8 cellular contexts compared by ENCODE assay signal in the genomic region with DNA sequence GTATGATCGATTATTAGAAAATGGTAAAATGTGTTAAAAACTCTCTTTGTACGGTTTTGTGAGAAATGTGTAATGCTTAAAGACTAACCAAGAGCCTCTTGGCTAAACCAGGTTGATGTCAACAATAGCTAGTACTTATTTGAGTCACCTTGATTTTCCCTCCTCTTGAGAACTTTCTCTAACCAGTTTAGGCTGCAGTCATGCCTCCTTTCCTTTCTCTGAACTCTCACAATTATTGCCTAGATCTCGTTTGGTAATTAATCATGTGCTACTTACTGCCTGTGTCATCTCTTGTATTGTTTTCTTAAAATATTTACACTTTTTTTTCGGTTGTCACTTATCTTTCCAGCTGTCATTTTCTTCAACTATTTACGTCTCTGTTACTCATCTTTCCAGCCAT. TPM values are rescaled to one million over a fixed set of nuclear protein-coding genes. Genes with fewer than 3 reads are reported as not detected.
DNase-seq lines count a peak whose midpoint lies in the region; ATAC-seq, FAIRE-seq and TF ChIP-seq lines count a peak whose summit lies in the region.

No MANE protein-coding gene starts in this region.

- no peak overlapping the region for H3K23ac ChIP-seq in trophoblast cell (ENCODE audit: low read length)

- in situ Hi-C loops in K562 (cut with MboI), result no loop called here

- no peaks in the 10 kb centered on the region for H3K9me1 ChIP-seq in K562 (ENCODE audit: control insufficient read depth, insufficient read depth, low read length)

- no peak for TF ChIP-seq EP300 in K562 (IDR thresholded peaks at IDR 0.05; ENCODE audit: low read length)

- FAIRE-seq in K562 (lab: Jason Lieb, UNC), result no peak

- intact Hi-C loops in K562 (cut with micrococcal nuclease), result loop anchor here (5.0 to 10.0 kb wide), 2 partner anchors 169 to 921 kb away; no protein-coding TSS in a partner anchor
- intact Hi-C loops in left colon (cut with DNase I, micrococcal nuclease), result no loop called here

- DNase-seq in activated naive CD4-positive, alpha-beta T cell treated with anti-CD3 and anti-CD28 coated beads, Interleukin-2, amount 10 ng/mL, durations not matched to agents 7 days and 5 days, result no peak
- DNase-seq in activated naive CD4-positive, alpha-beta T cell treated with Interleukin-2 at 50 U/mL for 16 hours, result no peak
- DNase-seq in K562 (ENCODE audit: extremely low read depth in 1 of 4, low spot score in 3 of 4), result peak in 1 of 4 experiments; percentile 14
- no peak for DNase-seq in trophoblast cell
- DNase-seq in left colon, result no peak
- no peak for DNase-seq in stimulated activated CD4-positive, alpha-beta T cell treated with anti-CD3 and anti-CD28 coated beads, Interleukin-1b, Interleukin-23, amount 100 ng/mL, for 48 hours
- no peak for DNase-seq in putamen (ENCODE audit: low spot score)

- no peak; a peak in 1 of 4 replicates for TF ChIP-seq RAD21 in K562 (CRISPR knock-in tag; conservative IDR thresholded peaks at IDR 0.05 in 1 of 2, IDR thresholded peaks at IDR 0.05 in 1 of 2)

- no peak overlapping the region for H2AK5ac ChIP-seq in trophoblast cell (ENCODE audit: low read length)

- peaks cover 28% of the 10 kb centered on the region for H3K4me1 Mint-ChIP-seq in activated naive CD4-positive, alpha-beta T cell treated with anti-CD3 and anti-CD28 coated beads, Interleukin-2, amount 10 ng/mL, durations not matched to agents 7 days and 5 days

- H3K9ac ChIP-seq in K562 (ENCODE audit: insufficient read depth in 1 of 2, low read depth in 2 of 2, low read length in 2 of 2), result peak overlapping the region in 1 of 2 experiments; percentile 96; a peak in 1 of 4 replicates
- no peak overlapping the region for H3K9ac ChIP-seq in trophoblast cell (ENCODE audit: low read length)

- no peak overlapping the region for H3K4ac ChIP-seq in trophoblast cell (ENCODE audit: low read depth, low read length)

- H3K9me3 ChIP-seq in K562 (replicated peaks; ENCODE audit: control insufficient read depth, insufficient read depth, low read depth, low read length), result no peaks in the 10 kb centered on the region
- no peaks in the 10 kb centered on the region for H3K9me3 ChIP-seq in trophoblast cell (ENCODE audit: insufficient read depth, low read depth, low read length)

- H4K12ac ChIP-seq in trophoblast cell (ENCODE audit: low read depth, low read length), result no peak overlapping the region

- H2BK12ac ChIP-seq in trophoblast cell (ENCODE audit: low read length), result no peak overlapping the region

- H4K20me1 ChIP-seq in K562 (replicated peaks; ENCODE audit: control insufficient read depth, insufficient read depth, low read length), result peaks cover 9% of the 10 kb centered on the region

- no peak overlapping the region for H4K8ac ChIP-seq in trophoblast cell (ENCODE audit: low read depth, low read length)

- no peak overlapping the region for H3K27ac ChIP-seq in K562 (ENCODE audit: extremely low read depth, low read depth, low read length)
- H3K27ac ChIP-seq in trophoblast cell (ENCODE audit: low read depth, low read length), result no peak overlapping the region

- H3K36me3 ChIP-seq in K562 (ENCODE audit: control insufficient read depth, insufficient read depth, low read length), result no peaks in the 10 kb centered on the region
- H3K36me3 ChIP-seq in trophoblast cell (ENCODE audit: control insufficient read depth in 1 of 2, insufficient read depth in 2 of 2, low read length in 2 of 2), result no peaks in the 10 kb centered on the region

- TF ChIP-seq POLR2A in K562 (conservative IDR thresholded peaks at IDR 0.05), result no peak

- H3K18ac ChIP-seq in trophoblast cell (ENCODE audit: low read length), result no peak overlapping the region

- peak overlapping the region; percentile 84 for H3K4me3 Mint-ChIP-seq in activated naive CD4-positive, alpha-beta T cell treated with anti-CD3 and anti-CD28 coated beads, Interleukin-2, amount 10 ng/mL, durations not matched to agents 7 days and 5 days

- POLR2A ChIA-PET in K562 (lab: Yijun Ruan, JAX), result interaction anchor here (0.5 to 1.3 kb wide), 5 partner anchors 17 to 521 kb away, joined by 3 to 4 read pairs (median 3); no protein-coding TSS in a partner anchor

- ATAC-seq in HG03354 (IDR thresholded peaks at IDR 0.05; ENCODE audit: poor library complexity, severe bottlenecking, unreplicated experiment) (peak; percentile 24), K562 (no peak), left colon (no peak)

- no TSS peak for BruUV-seq in K562 (replicated peaks; lab: Mats Ljungman, UMichigan)

- H3K79me2 ChIP-seq in K562 (ENCODE audit: control insufficient read depth, insufficient read depth, low read length) (peaks cover 32% of the 10 kb centered on the region), trophoblast cell (ENCODE audit: control insufficient read depth, insufficient read depth, low read length, poor library complexity) (peaks cover 10% of the 10 kb centered on the region)

- H3K36me3 Mint-ChIP-seq in activated naive CD4-positive, alpha-beta T cell treated with anti-CD3 and anti-CD28 coated beads, Interleukin-2, amount 10 ng/mL, durations not matched to agents 7 days and 5 days, result peaks cover 4% of the 10 kb centered on the region

- no peak overlapping the region for H2BK120ac ChIP-seq in trophoblast cell (ENCODE audit: insufficient read depth, low read length, poor library complexity)

- peak overlapping the region; percentile 99 for H3K4me2 ChIP-seq in K562 (ENCODE audit: insufficient read depth, low read length)
- H3K4me2 ChIP-seq in trophoblast cell (ENCODE audit: low read length), result peak overlapping the region; percentile 70

- peak overlapping the region; percentile 82 for H3K4me3 ChIP-seq in K562
- H3K4me3 ChIP-seq in trophoblast cell (ENCODE audit: low read depth, low read length), result no peak overlapping the region

- peaks cover 14 to 24% of the 10 kb centered on the region in 2 experiments for H3K4me1 ChIP-seq in K562 (replicated peaks in 1 of 2; ENCODE audit: control insufficient read depth in 2 of 2, insufficient read depth in 2 of 2, low read length in 2 of 2)
- peaks cover 3% of the 10 kb centered on the region in 2 experiments for H3K4me1 ChIP-seq in trophoblast cell (ENCODE audit: control insufficient read depth in 1 of 2, insufficient read depth in 2 of 2, low read length in 2 of 2)

- H2BK5ac ChIP-seq in trophoblast cell (ENCODE audit: low read depth, low read length, poor library complexity), result no peak overlapping the region

- CTCF ChIA-PET in activated naive CD4-positive, alpha-beta T cell treated with anti-CD3 and anti-CD28 coated beads, Interleukin-2, amount 10 ng/mL, durations not matched to agents 7 days and 5 days (lab: Charles Lee), result interaction anchor here (0.8 to 1.2 kb wide), 6 partner anchors 29 to 116 kb away, joined by 3 to 6 read pairs (median 4); no protein-coding TSS in a partner anchor
- CTCF ChIA-PET in K562 (lab: Yijun Ruan, JAX; ENCODE audit: low intra/inter-chr PET ratio), result interaction anchor here (4.3 kb wide), 1 partner anchor 347 kb away, joined by 29 read pairs; no protein-coding TSS in a partner anchor

- 8% methylated on average over 5 of the region's 5 CpGs for WGBS in K562 (ENCODE audit: insufficient coverage, low coverage, missing lambda C conversion rate)
- WGBS in trophoblast cell (ENCODE audit: extremely low coverage, insufficient coverage, insufficient read length), result 100% methylated on average over 2 of the region's 5 CpGs

- H3K14ac ChIP-seq in trophoblast cell (ENCODE audit: low read length), result no peak overlapping the region

- H3K27ac Mint-ChIP-seq in activated naive CD4-positive, alpha-beta T cell treated with anti-CD3 and anti-CD28 coated beads, Interleukin-2, amount 10 ng/mL, durations not matched to agents 7 days and 5 days, result peak overlapping the region; percentile 85

- H4K91ac ChIP-seq in trophoblast cell (ENCODE audit: low read depth, low read length), result no peak overlapping the region

- no peaks in the 10 kb centered on the region for H3K9me3 Mint-ChIP-seq in activated naive CD4-positive, alpha-beta T cell treated with anti-CD3 and anti-CD28 coated beads, Interleukin-2, amount 10 ng/mL, durations not matched to agents 7 days and 5 days

- H3K27me3 Mint-ChIP-seq in activated naive CD4-positive, alpha-beta T cell treated with anti-CD3 and anti-CD28 coated beads, Interleukin-2, amount 10 ng/mL, durations not matched to agents 7 days and 5 days, result peaks cover 22% of the 10 kb centered on the region

- peak overlapping the region; percentile 98 for H2AFZ ChIP-seq in K562 (ENCODE audit: low read depth, low read length)
- no peak overlapping the region for H2AFZ ChIP-seq in trophoblast cell (ENCODE audit: insufficient read depth, low read length, poor library complexity)

- H3K27me3 ChIP-seq in K562 (ENCODE audit: control insufficient read depth in 2 of 2, insufficient read depth in 2 of 2, low read length in 2 of 2) (peaks cover 2 to 9% of the 10 kb centered on the region in 2 experiments; a peak in 4 of 5 replicates), trophoblast cell (ENCODE audit: insufficient read depth, low read length) (no peaks in the 10 kb centered on the region)

- TF ChIP-seq CTCF in K562 (IDR thresholded peaks at IDR 0.05 in 2 of 3, conservative IDR thresholded peaks at IDR 0.05 in 1 of 3; ENCODE audit: insufficient read depth in 2 of 3, low read depth in 1 of 3, low read length in 3 of 3), result no peak

- peaks cover 8% of the 10 kb centered on the region for H3K79me1 ChIP-seq in trophoblast cell (ENCODE audit: low read length)

RNA-seq across cellular contexts. Expression of a gene that starts 1.1 kb away (rescaled TPM):
- total RNA-seq in K562 (2011; cell fraction: chromatin; rRNA removed; ENCODE audit: low replicate concordance), result 29.3 and 103 TPM in 2 replicates
- total RNA-seq in K562 (2011; cell fraction: nucleolus; rRNA removed), result 17.2 and 20.8 TPM in 2 replicates
- 59.7 and 110 TPM in 2 replicates for total RNA-seq in K562 (2011; cell fraction: nucleoplasm; rRNA removed)
- 17.2 and 18.0 TPM in 2 replicates for total RNA-seq in K562 (2014; rRNA removed)
- total RNA-seq in K562 (2014; rRNA removed; fragmentation: Illumina TruSeq; extraction: Trizol), result 30.1 and 37.9 TPM in 2 replicates
- 29.5 and 31.9 TPM in 2 replicates for total RNA-seq in K562 (2015; rRNA removed; fragmentation: Illumina TruSeq; extraction: Trizol)
- 24.1 and 29.5 TPM in 2 replicates for total RNA-seq in K562 (2021)
- 30.7 and 35.8 TPM in 2 replicates for polyA plus RNA-seq in K562 (2011; rRNA removed)
- polyA plus RNA-seq in K562 (2011; cell fraction: cytosol; rRNA removed), result 11.9 and 22.2 TPM in 2 replicates
- polyA plus RNA-seq in K562 (2011; cell fraction: nucleus; rRNA removed), result 21.3 and 27.9 TPM in 2 replicates
- 18.9 and 24.2 TPM in 2 replicates for polyA plus RNA-seq in K562 (2012)
- polyA plus RNA-seq in K562 (2014; fragmentation: Illumina TruSeq; extraction: Trizol), result 28.0 and 29.1 TPM in 2 replicates
- polyA plus RNA-seq in K562 (2014; fragmentation: Nextera tagmentation; extraction: Ambion mirVana), result 1 to 10 TPM; 7.0 to 7.6 TPM
- polyA plus RNA-seq in K562 (2014; rRNA removed), result 17.3 and 20.0 TPM in 2 replicates
- 55.8 and 58.9 TPM in 2 replicates for polyA minus RNA-seq in K562 (2011; rRNA and poly(A)+ RNA removed)
- 12.3 and 15.6 TPM in 2 replicates for polyA minus RNA-seq in K562 (2011; cell fraction: cytosol; rRNA and poly(A)+ RNA removed)
- polyA minus RNA-seq in K562 (2011; cell fraction: nucleus; rRNA and poly(A)+ RNA removed), result 41.3 and 46.5 TPM in 2 replicates
- 15.6 and 16.0 TPM in 2 replicates for polyA plus RNA-seq in trophoblast cell (2013)
- total RNA-seq in left colon, result 10 to 100 TPM; 19.7 to 25.4 TPM
